8 cellular contexts compared by ENCODE assay signal in genomic region chr22:39317084-39317755, GRCh38. TPM values are rescaled to one million over a fixed set of nuclear protein-coding genes. Genes with fewer than 3 reads are reported as not detected.
DNase-seq lines count a peak whose midpoint lies in the region; ATAC-seq, FAIRE-seq and TF ChIP-seq lines count a peak whose summit lies in the region.

No MANE protein-coding gene starts in this region.

- TF ChIP-seq POLR2A in GM12891 (IDR thresholded peaks at IDR 0.05; ENCODE audit: low read depth, low read length) = no peak; the same call in 1 of the 2 replicates

- H3K4me1 Mint-ChIP-seq in neural crest cell = peaks cover 74% of the 10 kb centered on the region

- FAIRE-seq in GM12891 (lab: Jason Lieb, UNC) = no peak

- peaks cover 44% of the 10 kb centered on the region for H3K27me3 Mint-ChIP-seq in neural crest cell (ENCODE audit: low read depth)

- DNase-seq in GM12891 (ENCODE audit: insufficient read length, low spot score) (no peak), dermis blood vessel endothelial cell (peak; percentile 32), neural crest cell (ENCODE audit: low read depth, low spot score) (no peak), CD1c-positive myeloid dendritic cell (ENCODE audit: extremely low spot score) (no peak), AG08396 (ENCODE audit: low spot score) (no peak), SIG-M5 (lab: John Stamatoyannopoulos, UW) (no peak)

- H3K36me3 Mint-ChIP-seq in neural crest cell (ENCODE audit: low read depth) = peaks cover 63% of the 10 kb centered on the region

- peak overlapping the region; percentile 100 for H3K4me3 Mint-ChIP-seq in neural crest cell

- H3K9me3 Mint-ChIP-seq in neural crest cell = no peaks in the 10 kb centered on the region

- no peak for TF ChIP-seq CTCF in neural crest cell (conservative IDR thresholded peaks at IDR 0.05)

- H3K27ac Mint-ChIP-seq in neural crest cell (ENCODE audit: unreplicated experiment) = peak overlapping the region; percentile 83

- ATAC-seq in HG03039 (IDR thresholded peaks at IDR 0.05; ENCODE audit: unreplicated experiment) = no peak

TF ChIP-seq in GM12891, 5 proteins besides CTCF, POLR2A, EP300 and RAD21:
- TF ChIP-seq TAF1 (IDR thresholded peaks at IDR 0.05; ENCODE audit: low read depth, low read length) = no peak
- TF ChIP-seq POLR2AphosphoS5 (IDR thresholded peaks at IDR 0.05; ENCODE audit: low read depth, low read length) = 0 out of 2 replicates have a peak, but pooled peaks have one; percentile 23

TF ChIP-seq in PFSK-1, 5 proteins besides CTCF, POLR2A, EP300 and RAD21:
- TF ChIP-seq POLR2AphosphoS5 (IDR thresholded peaks at IDR 0.05; ENCODE audit: low read depth, low read length) (peak; percentile 30; the same call in 1 of the 2 replicates), FOXP2 (optimal IDR thresholded peaks at IDR 0.05; ENCODE audit: borderline replicate concordance, extremely low read depth, extremely low read length, insufficient read depth) (no peak)

RNA-seq across cellular contexts. Expression of gene RPL3, which starts 2.2 kb away (rescaled TPM):
- 5,515 TPM for polyA plus RNA-seq in GM12891 (2012; ENCODE audit: low read depth, missing spikeins)
- polyA plus RNA-seq in PFSK-1 (2012; ENCODE audit: insufficient read length, low read depth) = 3,373 TPM
- total RNA-seq in dermis blood vessel endothelial cell = 2,901 and 3,143 TPM in 2 replicates
- total RNA-seq in neural crest cell = 2,294 and 2,333 TPM in 2 replicates

RNA-seq across cellular contexts. Expression of gene SYNGR1, which starts 32.6 kb away (rescaled TPM):
- polyA plus RNA-seq in GM12891 (2012; ENCODE audit: low read depth, missing spikeins) = 4.9 TPM
- 68.8 TPM for polyA plus RNA-seq in PFSK-1 (2012; ENCODE audit: insufficient read length, low read depth)
- total RNA-seq in dermis blood vessel endothelial cell (0.98 and 1.0 TPM in 2 replicates), neural crest cell (30.0 and 30.4 TPM in 2 replicates)

Comparison
In these comparisons a context has a peak if more than half of its experiments do, and no peak if none do; other contexts are left out.
1. RNA of gene SYNGR1, which starts 32.6 kb away (total RNA-seq): 30.0 to 30.4 TPM in neural crest cell; 0.98 to 1.0 TPM in dermis blood vessel endothelial cell; every median in the first group is over 10 times any median in the second.